In genomic region chr11:64742940-64743590, GRCh38 we compare ENCODE assay signal across 1 cellular context.
A peak's percentile ranks its signal among the peaks of the same experiment; 100 is the strongest.
TF ChIP-seq lines count a peak whose summit lies in the region.

No MANE protein-coding gene starts in this region.

TF ChIP-seq in GM12878, 131 proteins besides CTCF, POLR2A, EP300 and RAD21 (continues in another document):
- TF ChIP-seq CREM (IDR thresholded peaks at IDR 0.05; ENCODE audit: low read depth) = no peak
- no peak for TF ChIP-seq PAX8 (IDR thresholded peaks at IDR 0.05)
- TF ChIP-seq ZBTB11 (CRISPR knock-in tag; IDR thresholded peaks at IDR 0.05) = no peak
- TF ChIP-seq E2F4 (IDR thresholded peaks at IDR 0.05; ENCODE audit: low read depth, low read length) = peak; percentile 37; the same call in 1 of the 2 replicates
- no peak for TF ChIP-seq EZH2 (IDR thresholded peaks at IDR 0.05; ENCODE audit: borderline replicate concordance, control insufficient read depth, low read depth, low read length)
- peak; percentile 63; the same call in 1 of the 2 replicates for TF ChIP-seq RB1 (IDR thresholded peaks at IDR 0.05; ENCODE audit: borderline replicate concordance)
- no peak for TF ChIP-seq CBX5 (IDR thresholded peaks at IDR 0.05; ENCODE audit: low read depth)
- TF ChIP-seq SIX5 (IDR thresholded peaks at IDR 0.05; ENCODE audit: low read depth, low read length, severe bottlenecking) = no peak
- TF ChIP-seq E2F8 (IDR thresholded peaks at IDR 0.05; ENCODE audit: low read depth, partially characterized antibody) = no peak
- no peak for TF ChIP-seq MTA2 (IDR thresholded peaks at IDR 0.05; ENCODE audit: low read depth)
- TF ChIP-seq, protein P1, sequence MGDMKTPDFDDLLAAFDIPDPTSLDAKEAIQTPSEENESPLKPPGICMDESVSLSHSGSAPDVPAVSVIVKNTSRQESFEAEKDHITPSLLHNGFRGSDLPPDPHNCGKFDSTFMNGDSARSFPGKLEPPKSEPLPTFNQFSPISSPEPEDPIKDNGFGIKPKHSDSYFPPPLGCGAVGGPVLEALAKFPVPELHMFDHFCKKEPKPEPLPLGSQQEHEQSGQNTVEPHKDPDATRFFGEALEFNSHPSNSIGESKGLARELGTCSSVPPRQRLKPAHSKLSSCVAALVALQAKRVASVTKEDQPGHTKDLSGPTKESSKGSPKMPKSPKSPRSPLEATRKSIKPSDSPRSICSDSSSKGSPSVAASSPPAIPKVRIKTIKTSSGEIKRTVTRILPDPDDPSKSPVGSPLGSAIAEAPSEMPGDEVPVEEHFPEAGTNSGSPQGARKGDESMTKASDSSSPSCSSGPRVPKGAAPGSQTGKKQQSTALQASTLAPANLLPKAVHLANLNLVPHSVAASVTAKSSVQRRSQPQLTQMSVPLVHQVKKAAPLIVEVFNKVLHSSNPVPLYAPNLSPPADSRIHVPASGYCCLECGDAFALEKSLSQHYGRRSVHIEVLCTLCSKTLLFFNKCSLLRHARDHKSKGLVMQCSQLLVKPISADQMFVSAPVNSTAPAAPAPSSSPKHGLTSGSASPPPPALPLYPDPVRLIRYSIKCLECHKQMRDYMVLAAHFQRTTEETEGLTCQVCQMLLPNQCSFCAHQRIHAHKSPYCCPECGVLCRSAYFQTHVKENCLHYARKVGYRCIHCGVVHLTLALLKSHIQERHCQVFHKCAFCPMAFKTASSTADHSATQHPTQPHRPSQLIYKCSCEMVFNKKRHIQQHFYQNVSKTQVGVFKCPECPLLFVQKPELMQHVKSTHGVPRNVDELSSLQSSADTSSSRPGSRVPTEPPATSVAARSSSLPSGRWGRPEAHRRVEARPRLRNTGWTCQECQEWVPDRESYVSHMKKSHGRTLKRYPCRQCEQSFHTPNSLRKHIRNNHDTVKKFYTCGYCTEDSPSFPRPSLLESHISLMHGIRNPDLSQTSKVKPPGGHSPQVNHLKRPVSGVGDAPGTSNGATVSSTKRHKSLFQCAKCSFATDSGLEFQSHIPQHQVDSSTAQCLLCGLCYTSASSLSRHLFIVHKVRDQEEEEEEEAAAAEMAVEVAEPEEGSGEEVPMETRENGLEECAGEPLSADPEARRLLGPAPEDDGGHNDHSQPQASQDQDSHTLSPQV (IDR thresholded peaks at IDR 0.05) = 0 out of 2 replicates have a peak, but pooled peaks have one; percentile 38
- TF ChIP-seq USF2 (IDR thresholded peaks at IDR 0.05; ENCODE audit: borderline replicate concordance, low read depth, low read length) = no peak
- no peak for TF ChIP-seq SREBF1 (IDR thresholded peaks at IDR 0.05; ENCODE audit: low read length)
- TF ChIP-seq E4F1 (IDR thresholded peaks at IDR 0.05; ENCODE audit: borderline replicate concordance, partially characterized antibody) = no peak
- peak; percentile 69 for TF ChIP-seq SUZ12 (IDR thresholded peaks at IDR 0.05; ENCODE audit: unreplicated experiment)
- TF ChIP-seq POLR2AphosphoS5 (IDR thresholded peaks at IDR 0.05; ENCODE audit: low read length) = no peak
- TF ChIP-seq RELA (IDR thresholded peaks at IDR 0.05; ENCODE audit: borderline replicate concordance, partially characterized antibody) = peak; percentile 4
- TF ChIP-seq BRCA1 (IDR thresholded peaks at IDR 0.05; ENCODE audit: low read depth, low read length) = no peak
- TF ChIP-seq, protein P2, sequence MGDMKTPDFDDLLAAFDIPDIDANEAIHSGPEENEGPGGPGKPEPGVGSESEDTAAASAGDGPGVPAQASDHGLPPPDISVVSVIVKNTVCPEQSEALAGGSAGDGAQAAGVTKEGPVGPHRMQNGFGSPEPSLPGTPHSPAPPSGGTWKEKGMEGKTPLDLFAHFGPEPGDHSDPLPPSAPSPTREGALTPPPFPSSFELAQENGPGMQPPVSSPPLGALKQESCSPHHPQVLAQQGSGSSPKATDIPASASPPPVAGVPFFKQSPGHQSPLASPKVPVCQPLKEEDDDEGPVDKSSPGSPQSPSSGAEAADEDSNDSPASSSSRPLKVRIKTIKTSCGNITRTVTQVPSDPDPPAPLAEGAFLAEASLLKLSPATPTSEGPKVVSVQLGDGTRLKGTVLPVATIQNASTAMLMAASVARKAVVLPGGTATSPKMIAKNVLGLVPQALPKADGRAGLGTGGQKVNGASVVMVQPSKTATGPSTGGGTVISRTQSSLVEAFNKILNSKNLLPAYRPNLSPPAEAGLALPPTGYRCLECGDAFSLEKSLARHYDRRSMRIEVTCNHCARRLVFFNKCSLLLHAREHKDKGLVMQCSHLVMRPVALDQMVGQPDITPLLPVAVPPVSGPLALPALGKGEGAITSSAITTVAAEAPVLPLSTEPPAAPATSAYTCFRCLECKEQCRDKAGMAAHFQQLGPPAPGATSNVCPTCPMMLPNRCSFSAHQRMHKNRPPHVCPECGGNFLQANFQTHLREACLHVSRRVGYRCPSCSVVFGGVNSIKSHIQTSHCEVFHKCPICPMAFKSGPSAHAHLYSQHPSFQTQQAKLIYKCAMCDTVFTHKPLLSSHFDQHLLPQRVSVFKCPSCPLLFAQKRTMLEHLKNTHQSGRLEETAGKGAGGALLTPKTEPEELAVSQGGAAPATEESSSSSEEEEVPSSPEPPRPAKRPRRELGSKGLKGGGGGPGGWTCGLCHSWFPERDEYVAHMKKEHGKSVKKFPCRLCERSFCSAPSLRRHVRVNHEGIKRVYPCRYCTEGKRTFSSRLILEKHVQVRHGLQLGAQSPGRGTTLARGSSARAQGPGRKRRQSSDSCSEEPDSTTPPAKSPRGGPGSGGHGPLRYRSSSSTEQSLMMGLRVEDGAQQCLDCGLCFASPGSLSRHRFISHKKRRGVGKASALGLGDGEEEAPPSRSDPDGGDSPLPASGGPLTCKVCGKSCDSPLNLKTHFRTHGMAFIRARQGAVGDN (IDR thresholded peaks at IDR 0.05) = no peak
- TF ChIP-seq HSF1 (IDR thresholded peaks at IDR 0.05; ENCODE audit: low read depth, low read length) = no peak
- TF ChIP-seq SMC3 (IDR thresholded peaks at IDR 0.05; ENCODE audit: borderline replicate concordance, low read length) = peak; percentile 58
- 0 out of 2 replicates have a peak, but pooled peaks have one; percentile 8 for TF ChIP-seq LARP7 (IDR thresholded peaks at IDR 0.05)
- peak; percentile 16 to 34; a peak in 1 of 4 replicates for TF ChIP-seq BHLHE40 (IDR thresholded peaks at IDR 0.05; ENCODE audit: borderline replicate concordance in 1 of 2, low read depth in 2 of 2, low read length in 1 of 2)
- TF ChIP-seq PAX5 (IDR thresholded peaks at IDR 0.05; ENCODE audit: borderline replicate concordance, low read depth, low read length) = no peak
- no peak for TF ChIP-seq ATF7 (IDR thresholded peaks at IDR 0.05; ENCODE audit: low read depth)
- no peak for TF ChIP-seq SMAD1 (IDR thresholded peaks at IDR 0.05; ENCODE audit: low read depth, partially characterized antibody)
- TF ChIP-seq MEF2B (IDR thresholded peaks at IDR 0.05; ENCODE audit: partially characterized antibody, poor library complexity, severe bottlenecking) = peak; percentile 35
- TF ChIP-seq, protein P3, sequence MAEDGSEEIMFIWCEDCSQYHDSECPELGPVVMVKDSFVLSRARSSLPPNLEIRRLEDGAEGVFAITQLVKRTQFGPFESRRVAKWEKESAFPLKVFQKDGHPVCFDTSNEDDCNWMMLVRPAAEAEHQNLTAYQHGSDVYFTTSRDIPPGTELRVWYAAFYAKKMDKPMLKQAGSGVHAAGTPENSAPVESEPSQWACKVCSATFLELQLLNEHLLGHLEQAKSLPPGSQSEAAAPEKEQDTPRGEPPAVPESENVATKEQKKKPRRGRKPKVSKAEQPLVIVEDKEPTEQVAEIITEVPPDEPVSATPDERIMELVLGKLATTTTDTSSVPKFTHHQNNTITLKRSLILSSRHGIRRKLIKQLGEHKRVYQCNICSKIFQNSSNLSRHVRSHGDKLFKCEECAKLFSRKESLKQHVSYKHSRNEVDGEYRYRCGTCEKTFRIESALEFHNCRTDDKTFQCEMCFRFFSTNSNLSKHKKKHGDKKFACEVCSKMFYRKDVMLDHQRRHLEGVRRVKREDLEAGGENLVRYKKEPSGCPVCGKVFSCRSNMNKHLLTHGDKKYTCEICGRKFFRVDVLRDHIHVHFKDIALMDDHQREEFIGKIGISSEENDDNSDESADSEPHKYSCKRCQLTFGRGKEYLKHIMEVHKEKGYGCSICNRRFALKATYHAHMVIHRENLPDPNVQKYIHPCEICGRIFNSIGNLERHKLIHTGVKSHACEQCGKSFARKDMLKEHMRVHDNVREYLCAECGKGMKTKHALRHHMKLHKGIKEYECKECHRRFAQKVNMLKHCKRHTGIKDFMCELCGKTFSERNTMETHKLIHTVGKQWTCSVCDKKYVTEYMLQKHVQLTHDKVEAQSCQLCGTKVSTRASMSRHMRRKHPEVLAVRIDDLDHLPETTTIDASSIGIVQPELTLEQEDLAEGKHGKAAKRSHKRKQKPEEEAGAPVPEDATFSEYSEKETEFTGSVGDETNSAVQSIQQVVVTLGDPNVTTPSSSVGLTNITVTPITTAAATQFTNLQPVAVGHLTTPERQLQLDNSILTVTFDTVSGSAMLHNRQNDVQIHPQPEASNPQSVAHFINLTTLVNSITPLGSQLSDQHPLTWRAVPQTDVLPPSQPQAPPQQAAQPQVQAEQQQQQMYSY (CRISPR knock-in tag; IDR thresholded peaks at IDR 0.05) = no peak
